Comparison of ENCODE assay signal across 8 cellular contexts in the genomic region with DNA sequence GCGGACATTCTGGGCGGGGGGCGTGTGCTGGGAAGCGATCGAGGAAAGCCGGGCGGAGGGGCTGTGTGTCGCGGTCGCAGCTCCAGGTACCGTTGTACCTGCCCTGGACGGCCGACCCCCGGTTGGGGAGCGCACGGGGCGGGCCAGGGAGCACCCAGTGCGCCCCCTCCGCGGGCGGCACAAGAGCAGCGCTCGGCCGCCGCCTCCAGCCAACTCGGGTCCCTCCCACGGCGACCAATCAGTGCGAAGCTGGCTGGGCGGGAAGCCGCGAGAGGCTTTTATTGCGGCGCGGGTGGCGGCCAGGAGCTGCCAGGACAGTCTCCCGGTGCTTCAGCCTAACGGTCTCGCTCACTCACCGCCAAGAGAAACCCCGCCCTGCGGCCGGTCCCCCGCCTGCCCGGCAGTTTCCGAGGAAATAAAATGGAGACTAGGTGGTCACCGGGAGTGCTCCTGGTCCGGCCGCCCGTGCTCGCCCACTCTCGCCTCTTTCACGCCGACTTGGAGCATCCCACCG. TPM values are rescaled to one million over a fixed set of nuclear protein-coding genes. Genes with fewer than 3 reads are reported as not detected.
DNase-seq lines count a peak whose midpoint lies in the region; ATAC-seq, FAIRE-seq and TF ChIP-seq lines count a peak whose summit lies in the region.

No MANE protein-coding gene starts in this region.

- POLR2A ChIA-PET in naive thymus-derived CD4-positive, alpha-beta T cell (lab: Charles Lee): no interaction called here

- peaks cover 56% of the 10 kb centered on the region for H3K27me3 ChIP-seq in HUES48 (ENCODE audit: control insufficient read depth, insufficient read depth, low read length)
- H3K27me3 ChIP-seq in naive thymus-derived CD4-positive, alpha-beta T cell (ENCODE audit: control insufficient read depth in 2 of 2, insufficient read depth in 2 of 2, low read length in 2 of 2): no peaks in the 10 kb centered on the region

- H3K27ac ChIP-seq in HUES48 (ENCODE audit: low read depth, low read length): no peak overlapping the region
- no peak overlapping the region for H3K27ac ChIP-seq in naive thymus-derived CD4-positive, alpha-beta T cell (ENCODE audit: low read depth, low read length)

- no peak overlapping the region for H3K27ac Mint-ChIP-seq in naive thymus-derived CD4-positive, alpha-beta T cell

- DNase-seq in AML-193 (lab: John Stamatoyannopoulos, UW) (peak; percentile 64 to 74), RPMI7951 (ENCODE audit: low read depth) (peak; percentile 90), fibroblast of villous mesenchyme (ENCODE audit: low read depth) (no peak), HTR-8/SVneo (ENCODE audit: insufficient read length, low spot score) (no peak), HuH-7.5 (ENCODE audit: low spot score) (no peak)
- no peak for DNase-seq in naive thymus-derived CD4-positive, alpha-beta T cell
- DNase-seq in effector CD4-positive, alpha-beta T cell: no peak

- intact Hi-C loops in naive thymus-derived CD4-positive, alpha-beta T cell (cut with micrococcal nuclease): no loop called here

- peak overlapping the region in 6 of 10 donors; percentile 77 to 93 (median 86) for H3K4me3 Mint-ChIP-seq in naive thymus-derived CD4-positive, alpha-beta T cell

- no peak for TF ChIP-seq CTCF in fibroblast of villous mesenchyme (IDR thresholded peaks at IDR 0.05; ENCODE audit: insufficient read depth, low read depth, low read length)

- no peak for FAIRE-seq in HTR-8/SVneo (lab: Jason Lieb, UNC)

- 0 out of 2 replicates have a peak, but pooled peaks cover 3% of the 10 kb centered on the region for H3K4me1 ChIP-seq in HUES48 (ENCODE audit: control insufficient read depth, insufficient read depth, low read length)
- no peaks in the 10 kb centered on the region for H3K4me1 ChIP-seq in naive thymus-derived CD4-positive, alpha-beta T cell (ENCODE audit: control insufficient read depth in 2 of 2, insufficient read depth in 2 of 2, low read length in 2 of 2)

- H3K9ac ChIP-seq in HUES48 (ENCODE audit: low read depth, low read length): no peak overlapping the region

- no peaks in the 10 kb centered on the region for H3K36me3 Mint-ChIP-seq in naive thymus-derived CD4-positive, alpha-beta T cell

- H3K4me3 ChIP-seq in HUES48 (ENCODE audit: low read depth, low read length) (peak overlapping the region; percentile 74), fibroblast of villous mesenchyme (ENCODE audit: low read depth, low read length) (peak overlapping the region; percentile 58)
- H3K4me3 ChIP-seq in naive thymus-derived CD4-positive, alpha-beta T cell (ENCODE audit: low read length): no peak overlapping the region

- no peak for ATAC-seq in naive thymus-derived CD4-positive, alpha-beta T cell

- H3K27me3 Mint-ChIP-seq in naive thymus-derived CD4-positive, alpha-beta T cell: peaks cover 57 to 70% (median 61%) of the 10 kb centered on the region in 5 donors

- H3K4me1 Mint-ChIP-seq in naive thymus-derived CD4-positive, alpha-beta T cell: peaks cover 10 to 24% (median 12%) of the 10 kb centered on the region in 7 donors

- H3K36me3 ChIP-seq in HUES48 (ENCODE audit: control insufficient read depth, insufficient read depth, low read length): no peaks in the 10 kb centered on the region
- no peaks in the 10 kb centered on the region for H3K36me3 ChIP-seq in naive thymus-derived CD4-positive, alpha-beta T cell (ENCODE audit: control insufficient read depth in 2 of 3, insufficient read depth in 3 of 3, low read length in 3 of 3)

- H3K9me3 ChIP-seq in HUES48 (ENCODE audit: control insufficient read depth, insufficient read depth, low read length): no peaks in the 10 kb centered on the region
- H3K9me3 ChIP-seq in naive thymus-derived CD4-positive, alpha-beta T cell (ENCODE audit: control insufficient read depth in 2 of 3, low read length in 3 of 3): no peaks in the 10 kb centered on the region

- peaks cover 0 to 7% (median 0%) of the 10 kb centered on the region in 11 donors for H3K9me3 Mint-ChIP-seq in naive thymus-derived CD4-positive, alpha-beta T cell

- CTCF ChIA-PET in naive thymus-derived CD4-positive, alpha-beta T cell (lab: Charles Lee): no interaction called here

RNA-seq across cellular contexts. Expression of gene NCAM1, which starts 1.7 kb away (rescaled TPM):
- total RNA-seq in RPMI7951 (2014; rRNA removed; shearing (Covaris generic)): 69.3 and 75.7 TPM in 2 replicates
- 0.86 and 2.9 TPM in 2 replicates for total RNA-seq in fibroblast of villous mesenchyme
- total RNA-seq in naive thymus-derived CD4-positive, alpha-beta T cell: 10 to 100 TPM in 1 of 5 experiments, 1 to 10 TPM in 2, under 1 TPM in 1, not detected in 1; 0.85 to 18.8 (median 1.2) TPM
- under 1 TPM in 1 of 2 donors, not detected in 1; 0.06 TPM for polyA plus RNA-seq in naive thymus-derived CD4-positive, alpha-beta T cell

Comparison
In these comparisons a context has a peak if more than half of its experiments do, and no peak if none do; other contexts are left out.
1. DNase-seq: peak in AML-193 (2 of 2) and RPMI7951 (single experiment); none in fibroblast of villous mesenchyme (single experiment), naive thymus-derived CD4-positive, alpha-beta T cell (0 of 9), HTR-8/SVneo (single experiment), HuH-7.5 (single experiment) and effector CD4-positive, alpha-beta T cell (single experiment).